ENCODE assay signal across 10 cellular contexts in the genomic region with DNA sequence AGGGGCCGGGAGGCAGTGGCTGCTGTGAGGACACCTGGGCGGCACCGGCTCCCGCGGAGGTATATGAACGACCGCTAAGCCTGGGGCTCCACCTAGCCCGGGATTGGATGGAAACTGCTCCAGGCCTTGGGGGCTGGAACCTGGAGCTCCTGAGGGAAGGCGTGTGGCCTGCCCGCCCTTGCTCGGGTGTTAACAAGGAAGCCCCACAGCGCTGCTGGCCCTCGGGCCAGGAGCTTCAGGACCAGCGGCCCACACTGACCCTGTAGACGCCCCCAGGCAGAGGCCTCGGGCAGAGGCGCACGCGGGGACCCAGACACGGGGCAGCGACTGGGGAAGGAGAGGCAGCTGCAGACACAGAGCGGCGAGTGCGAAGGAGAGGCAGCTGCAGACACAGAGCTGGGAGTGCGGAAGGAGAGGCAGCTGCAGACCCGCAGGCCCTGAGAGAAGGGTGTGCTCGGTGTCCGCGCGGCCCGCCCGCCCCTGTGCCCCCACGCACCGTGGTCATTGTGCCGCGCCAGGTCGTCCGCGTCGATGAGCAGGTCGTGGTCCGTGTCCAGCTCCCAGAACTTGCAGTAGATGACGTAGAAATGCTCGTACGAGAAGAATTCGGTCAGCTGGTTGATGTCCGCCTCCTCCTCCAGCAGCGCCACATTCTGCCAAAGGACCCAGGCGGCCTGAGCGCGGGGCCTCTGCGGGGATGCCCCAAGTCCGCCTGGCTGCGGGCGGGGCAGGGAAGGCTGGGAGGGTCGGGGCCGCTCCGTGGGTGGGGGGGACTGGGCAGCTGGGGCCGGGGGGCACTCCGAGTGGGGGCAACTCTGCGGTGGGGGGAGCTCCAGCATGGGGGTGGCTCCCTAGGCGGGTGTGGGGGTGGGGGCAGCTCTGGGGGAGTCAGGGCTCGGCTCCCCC.
"Had no signal": no experiment of that assay in that cellular context is flagged by ENCODE, and none has a peak within 500 bp of the region (broad histone marks: within the 10 kb centered on the region; RNA-seq: fewer than 3 reads in every experiment).

No MANE protein-coding gene starts in this region.

- H3K4me2 ChIP-seq: smooth muscle cell had no signal

- DNase-seq: activated CD4-positive, alpha-beta memory T cell treated with anti-CD3 and anti-CD28 coated beads for 36 hours; activated naive CD8-positive, alpha-beta T cell treated with anti-CD3 and anti-CD28 coated beads for 36 hours; activated T-cell treated with anti-CD3 and anti-CD28 coated beads, Interleukin-2, amount 50 U/mL, for 48 hours; brain microvascular endothelial cell; cerebellar nuclear complex; dermis blood vessel endothelial cell; effector memory CD8-positive, alpha-beta T cell; retina had no signal

- H3K4me3 ChIP-seq: smooth muscle cell had no signal

- ATAC-seq: effector memory CD8-positive, alpha-beta T cell; SK-N-SH treated with all-trans-retinoic acid at 6 μM for 48 hours had no signal

- H3K27ac ChIP-seq: brain microvascular endothelial cell had no signal

- H3K27me3 ChIP-seq: brain microvascular endothelial cell had no signal

- H3K36me3 ChIP-seq: brain microvascular endothelial cell had no signal
